10 cellular contexts compared by ENCODE assay signal in the genomic region with DNA sequence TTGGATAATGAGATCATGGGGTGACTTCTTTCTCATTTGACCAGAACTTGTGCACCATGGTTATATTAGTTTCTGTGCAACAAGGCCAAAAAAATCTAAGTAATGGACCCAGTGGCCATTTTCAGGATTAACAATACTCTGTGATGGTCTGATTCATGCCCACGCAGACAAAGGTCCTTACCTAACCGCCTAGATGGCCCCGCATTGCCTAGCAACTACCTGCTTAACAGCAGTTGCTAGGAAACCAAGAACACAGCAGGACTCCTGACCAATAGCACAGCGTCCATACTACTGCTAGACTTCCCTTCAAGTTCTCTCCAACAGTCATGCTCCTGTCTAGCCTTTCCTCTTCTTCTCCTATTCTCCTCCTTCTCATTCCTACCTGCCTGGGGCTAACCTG. TPM values are rescaled to one million over a fixed set of nuclear protein-coding genes. Genes with fewer than 3 reads are reported as not detected.
DNase-seq lines count a peak whose midpoint lies in the region; ATAC-seq, FAIRE-seq and TF ChIP-seq lines count a peak whose summit lies in the region.
"Had no signal": no experiment of that assay in that cellular context is flagged by ENCODE, and none has a peak within 500 bp of the region (broad histone marks: within the 10 kb centered on the region; RNA-seq: fewer than 3 reads in every experiment).

No MANE protein-coding gene starts in this region.

- peak overlapping the region in 1 of 2 donors; percentile 19 for H3K27ac Mint-ChIP-seq in activated naive CD4-positive, alpha-beta T cell treated with anti-CD3 and anti-CD28 coated beads, Interleukin-2, amount 50 U/mL, for 72 hours

- intact Hi-C loops in upper lobe of right lung (cut with DNase I): no loop called here

- H3K36me3 ChIP-seq in keratinocyte (ENCODE audit: control insufficient read depth in 2 of 2, extremely low read depth in 1 of 2, insufficient read depth in 2 of 2, low read length in 2 of 2) (peaks cover 3 to 8% of the 10 kb centered on the region in 2 experiments), upper lobe of right lung (no peaks in the 10 kb centered on the region)

- H3K4me2 ChIP-seq in keratinocyte (ENCODE audit: control insufficient read depth, extremely low read depth, insufficient read depth, low read depth, low read length): no peak overlapping the region

- H3K4me3 ChIP-seq in AG10803 (ENCODE audit: low read length) (no peak overlapping the region), keratinocyte (ENCODE audit: control insufficient read depth in 2 of 3, extremely low read depth in 1 of 3, insufficient read depth in 2 of 3, low read depth in 1 of 3, low read length in 3 of 3) (no peak overlapping the region), upper lobe of right lung (no peak overlapping the region)

- H3K27me3 ChIP-seq in keratinocyte (ENCODE audit: control insufficient read depth, extremely low read depth, insufficient read depth, low read length): no peaks in the 10 kb centered on the region
- H3K27me3 ChIP-seq in upper lobe of right lung: no peaks in the 10 kb centered on the region

- H2AFZ ChIP-seq in keratinocyte (ENCODE audit: control insufficient read depth, low read length): no peak overlapping the region

- H4K20me1 ChIP-seq in keratinocyte (ENCODE audit: control insufficient read depth, extremely low read depth, insufficient read depth, low read length): no peaks in the 10 kb centered on the region

- H3K79me2 ChIP-seq in keratinocyte (ENCODE audit: control insufficient read depth, insufficient read depth, low read length): no peaks in the 10 kb centered on the region

- H3K9me3 Mint-ChIP-seq in activated naive CD4-positive, alpha-beta T cell treated with anti-CD3 and anti-CD28 coated beads, Interleukin-2, amount 50 U/mL, for 72 hours: peaks cover 0 to 5% of the 10 kb centered on the region in 2 donors

- no peak overlapping the region for H3K9ac ChIP-seq in keratinocyte (ENCODE audit: control insufficient read depth, extremely low read depth, insufficient read depth, low read length)

- no peaks in the 10 kb centered on the region for H3K9me1 ChIP-seq in keratinocyte (ENCODE audit: control insufficient read depth, extremely low read depth, insufficient read depth, low read length)

- H3K4me1 ChIP-seq in keratinocyte (ENCODE audit: control insufficient read depth, extremely low read depth, insufficient read depth, low read length): peaks cover 11% of the 10 kb centered on the region
- H3K4me1 ChIP-seq in upper lobe of right lung: no peaks in the 10 kb centered on the region

- TF ChIP-seq CTCF in AG10803 (conservative IDR thresholded peaks at IDR 0.05; ENCODE audit: low read length): no peak
- no peak for TF ChIP-seq CTCF in keratinocyte (optimal IDR thresholded peaks at IDR 0.05 in 1 of 3, IDR thresholded peaks at IDR 0.05 in 1 of 3, conservative IDR thresholded peaks at IDR 0.05 in 1 of 3; ENCODE audit: extremely low read depth in 1 of 3, insufficient read depth in 2 of 3, low read length in 3 of 3)
- no peak for TF ChIP-seq CTCF in upper lobe of right lung (IDR thresholded peaks at IDR 0.05)

- no peak for ATAC-seq in activated naive CD4-positive, alpha-beta T cell treated with anti-CD3 and anti-CD28 coated beads, Interleukin-2, amount 50 U/mL, for 72 hours
- ATAC-seq in upper lobe of right lung: no peak

- DNase-seq in AG10803 (ENCODE audit: low read depth) (peak; percentile 50), NCI-H1092 (lab: John Stamatoyannopoulos, UW) (peak; percentile 38), amniotic epithelial cell (ENCODE audit: low read depth) (peak; percentile 80), keratinocyte (ENCODE audit: low read depth, low spot score) (no peak), HPDE6-E6E7 (ENCODE audit: extremely low spot score) (no peak), T-helper 2 cell (no peak), upper lobe of right lung (no peak)
- no peak for DNase-seq in activated naive CD4-positive, alpha-beta T cell treated with anti-CD3 and anti-CD28 coated beads, Interleukin-2, amount 50 U/mL, for 72 hours (ENCODE audit: low spot score in 2 of 2)
- DNase-seq: activated naive CD4-positive, alpha-beta T cell treated with anti-CD3 and anti-CD28 coated beads, Interleukin-2, amount 50 U/mL, for 16 hours; naive B cell had no signal

- peak overlapping the region; percentile 58 for H3K27ac ChIP-seq in keratinocyte (ENCODE audit: control insufficient read depth, insufficient read depth, low read length)
- no peak overlapping the region for H3K27ac ChIP-seq in upper lobe of right lung

- dilution Hi-C loops in keratinocyte (cut with MboI; ENCODE audit: extremely low pct_ligation_motif_present, low sequenced_read_pairs): no loop called here

- FAIRE-seq in keratinocyte (lab: Jason Lieb, UNC): no peak

- H3K9me3 ChIP-seq in keratinocyte (ENCODE audit: control insufficient read depth, low read depth, low read length) (no peaks in the 10 kb centered on the region), upper lobe of right lung (no peaks in the 10 kb centered on the region)

- H3K36me3 Mint-ChIP-seq in activated naive CD4-positive, alpha-beta T cell treated with anti-CD3 and anti-CD28 coated beads, Interleukin-2, amount 50 U/mL, for 72 hours: peaks cover 5 to 13% of the 10 kb centered on the region in 2 donors

RNA-seq across cellular contexts. Expression of gene MIS12, which starts 22.5 kb away (rescaled TPM):
- 9.1 to 20.6 TPM (median 15.0 TPM) in 3 replicates for polyA plus RNA-seq in keratinocyte
- polyA plus RNA-seq in keratinocyte (2011; ENCODE audit: low read depth): 19.8 TPM
- 4.4 and 9.4 TPM in 2 replicates for polyA plus RNA-seq in keratinocyte (2011; cell fraction: cytosol; rRNA removed)
- 13.1 and 18.7 TPM in 2 replicates for polyA plus RNA-seq in keratinocyte (2011; cell fraction: nucleus; rRNA removed)
- polyA plus RNA-seq in keratinocyte (2012; ENCODE audit: low replicate concordance): 7.5 and 13.9 TPM in 2 replicates
- polyA minus RNA-seq in keratinocyte: 7.8 to 13.0 TPM (median 9.5 TPM) in 3 replicates
- polyA minus RNA-seq in keratinocyte (2011; cell fraction: cytosol; rRNA and poly(A)+ RNA removed): 6.5 TPM
- polyA minus RNA-seq in keratinocyte (2011; cell fraction: nucleus; rRNA and poly(A)+ RNA removed): 2.1 and 6.0 TPM in 2 replicates
- total RNA-seq in activated naive CD4-positive, alpha-beta T cell treated with anti-CD3 and anti-CD28 coated beads, Interleukin-2, amount 50 U/mL, for 72 hours: 10 to 100 TPM; 26.4 to 46.6 TPM
- 17.0 TPM for total RNA-seq in upper lobe of right lung

RNA-seq across cellular contexts. Expression of gene DERL2, which starts 22.9 kb away (rescaled TPM):
- 57.8 to 83.6 TPM (median 64.8 TPM) in 3 replicates for polyA plus RNA-seq in keratinocyte
- 35.7 TPM for polyA plus RNA-seq in keratinocyte (2011; ENCODE audit: low read depth)
- 35.6 and 51.5 TPM in 2 replicates for polyA plus RNA-seq in keratinocyte (2011; cell fraction: cytosol; rRNA removed)
- 43.0 and 72.6 TPM in 2 replicates for polyA plus RNA-seq in keratinocyte (2011; cell fraction: nucleus; rRNA removed)
- polyA plus RNA-seq in keratinocyte (2012; ENCODE audit: low replicate concordance): 42.0 and 58.2 TPM in 2 replicates
- 12.9 to 14.0 TPM (median 13.8 TPM) in 3 replicates for polyA minus RNA-seq in keratinocyte
- 17.5 TPM for polyA minus RNA-seq in keratinocyte (2011; cell fraction: cytosol; rRNA and poly(A)+ RNA removed)
- 20.8 and 26.4 TPM in 2 replicates for polyA minus RNA-seq in keratinocyte (2011; cell fraction: nucleus; rRNA and poly(A)+ RNA removed)
- 10 to 100 TPM; 58.3 to 63.8 TPM for total RNA-seq in activated naive CD4-positive, alpha-beta T cell treated with anti-CD3 and anti-CD28 coated beads, Interleukin-2, amount 50 U/mL, for 72 hours
- total RNA-seq in upper lobe of right lung: 64.0 TPM

RNA-seq across cellular contexts. Expression of gene DHX33, which starts 40.1 kb away (rescaled TPM):
- polyA plus RNA-seq in keratinocyte: 12.3 to 23.1 TPM (median 20.0 TPM) in 3 replicates
- 8.7 TPM for polyA plus RNA-seq in keratinocyte (2011; ENCODE audit: low read depth)
- 14.2 and 15.1 TPM in 2 replicates for polyA plus RNA-seq in keratinocyte (2011; cell fraction: cytosol; rRNA removed)
- polyA plus RNA-seq in keratinocyte (2011; cell fraction: nucleus; rRNA removed): 28.0 and 30.3 TPM in 2 replicates
- 7.0 and 19.2 TPM in 2 replicates for polyA plus RNA-seq in keratinocyte (2012; ENCODE audit: low replicate concordance)
- 25.4 to 49.2 TPM (median 33.8 TPM) in 3 replicates for polyA minus RNA-seq in keratinocyte
- polyA minus RNA-seq in keratinocyte (2011; cell fraction: cytosol; rRNA and poly(A)+ RNA removed): 19.0 TPM
- polyA minus RNA-seq in keratinocyte (2011; cell fraction: nucleus; rRNA and poly(A)+ RNA removed): 18.5 and 29.9 TPM in 2 replicates
- 10 to 100 TPM; 15.8 to 32.7 TPM for total RNA-seq in activated naive CD4-positive, alpha-beta T cell treated with anti-CD3 and anti-CD28 coated beads, Interleukin-2, amount 50 U/mL, for 72 hours
- 10.4 TPM for total RNA-seq in upper lobe of right lung

Comparison
In these comparisons a context has a peak if more than half of its experiments do, and no peak if none do; other contexts are left out.
1. DNase-seq: peak in AG10803 (single experiment), NCI-H1092 (single experiment) and amniotic epithelial cell (single experiment); none in keratinocyte (single experiment), HPDE6-E6E7 (single experiment), activated naive CD4-positive, alpha-beta T cell treated with anti-CD3 and anti-CD28 coated beads, Interleukin-2, amount 50 U/mL, for 72 hours (0 of 2), T-helper 2 cell (0 of 5) and upper lobe of right lung (single experiment).